In the genomic region with DNA sequence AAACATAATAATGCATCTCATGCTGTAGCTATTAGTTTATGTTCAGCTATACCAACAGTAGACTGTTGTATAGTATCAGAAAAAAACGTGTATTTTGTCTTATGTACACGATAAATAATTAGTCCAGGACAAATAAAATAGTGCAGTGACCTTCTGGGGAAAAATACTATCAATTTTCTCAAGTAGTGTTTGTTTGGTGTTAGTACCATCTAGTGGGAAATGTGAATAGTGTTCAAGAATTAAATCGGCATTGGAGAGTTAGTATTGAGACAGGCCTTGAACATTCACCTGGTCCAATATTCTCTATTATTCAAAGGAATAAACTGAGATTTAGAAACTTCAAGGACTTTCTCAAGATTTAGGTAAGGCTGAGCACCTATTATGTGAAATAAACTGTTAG, we compare ENCODE assay signal across 8 cellular contexts. TPM values are rescaled to one million over a fixed set of nuclear protein-coding genes. Genes with fewer than 3 reads are reported as not detected.
DNase-seq lines count a peak whose midpoint lies in the region; ATAC-seq and TF ChIP-seq lines count a peak whose summit lies in the region.

No MANE protein-coding gene starts in this region.

- peaks cover 36% of the 10 kb centered on the region for H3K4me1 ChIP-seq in Caco-2
- H3K4me1 ChIP-seq in MM.1S (ENCODE audit: low read length) = no peaks in the 10 kb centered on the region

- H3K27me3 ChIP-seq in Caco-2 (replicated peaks; ENCODE audit: control insufficient read depth, insufficient read depth, low read length) = no peaks in the 10 kb centered on the region
- H3K27me3 ChIP-seq in MM.1S (replicated peaks; ENCODE audit: insufficient read depth, low read length) = no peaks in the 10 kb centered on the region

- CTCF ChIA-PET in Caco-2 (lab: Charles Lee) = interaction anchor here (0.9 to 1.3 kb wide), 3 partner anchors 101 to 125 kb away, joined by 3 to 6 read pairs (median 4); a partner anchor contains a TSS
- CTCF ChIA-PET in T-cell (lab: Charles Lee) = no interaction called here

- H3K9ac ChIP-seq in MM.1S (ENCODE audit: low read length) = no peak overlapping the region

- BruUV-seq in Caco-2 (replicated peaks; lab: Mats Ljungman, UMichigan) = no TSS peak

- TF ChIP-seq CTCF in Caco-2 (IDR thresholded peaks at IDR 0.05; ENCODE audit: insufficient read depth in 1 of 2, low read depth in 1 of 2, low read length in 1 of 2, severe bottlenecking in 1 of 2, unreplicated experiment in 1 of 2) (peak; percentile 40 to 59), MM.1S (IDR thresholded peaks at IDR 0.05; ENCODE audit: low read length) (peak; percentile 26; the same call in 1 of the 2 replicates), nephron (IDR thresholded peaks at IDR 0.05; ENCODE audit: unreplicated experiment in 3 of 3) (peak; percentile 54 to 59 (median 58))

- no peak for DNase-seq in Caco-2
- DNase-seq in MM.1S = peak; percentile 30
- DNase-seq in dermis microvascular lymphatic vessel endothelial cell (ENCODE audit: low read depth in 2 of 2) = peak; percentile 2 to 45
- no peak for DNase-seq in T-cell
- DNase-seq in NK-92 treated with Interleukin-12 subunit alpha and Interleukin-12 subunit beta, amount 100 ng/mL, for 24 hours (lab: John Stamatoyannopoulos, UW) = no peak

- H3K36me3 Mint-ChIP-seq in Caco-2 (ENCODE audit: insufficient read depth, unreplicated experiment) = no peaks in the 10 kb centered on the region
- H3K36me3 Mint-ChIP-seq in nephron (ENCODE audit: low read depth) = no peaks in the 10 kb centered on the region
- H3K36me3 Mint-ChIP-seq in T-cell = no peaks in the 10 kb centered on the region

- H3K9me3 Mint-ChIP-seq in Caco-2 (ENCODE audit: unreplicated experiment) (no peaks in the 10 kb centered on the region), nephron (no peaks in the 10 kb centered on the region), T-cell (no peaks in the 10 kb centered on the region)

- H3F3A ChIP-seq in MM.1S (ENCODE audit: insufficient read depth, low read length) = no peaks in the 10 kb centered on the region

- H3K27ac Mint-ChIP-seq in Caco-2 (ENCODE audit: unreplicated experiment) (no peak overlapping the region), nephron (no peak overlapping the region), T-cell (no peak overlapping the region)

- H3K4me3 ChIP-seq in Caco-2 (ENCODE audit: low read depth, low read length) = no peak overlapping the region
- no peak overlapping the region for H3K4me3 ChIP-seq in MM.1S (ENCODE audit: low read length)

- no peaks in the 10 kb centered on the region for H3K27me3 Mint-ChIP-seq in Caco-2 (ENCODE audit: insufficient read depth, unreplicated experiment)
- no peaks in the 10 kb centered on the region for H3K27me3 Mint-ChIP-seq in nephron (ENCODE audit: low read depth)
- H3K27me3 Mint-ChIP-seq in T-cell = peaks cover 6 to 7% of the 10 kb centered on the region in 2 donors

- H3K36me3 ChIP-seq in Caco-2 (ENCODE audit: control insufficient read depth, insufficient read depth, low read length) = no peaks in the 10 kb centered on the region
- H3K36me3 ChIP-seq in MM.1S (replicated peaks; ENCODE audit: insufficient read depth, low read length) = no peaks in the 10 kb centered on the region

- H2AFZ ChIP-seq in MM.1S (ENCODE audit: low read length) = no peak overlapping the region

- POLR2A ChIA-PET in Caco-2 (lab: Charles Lee) (no interaction called here), T-cell (lab: Charles Lee) (no interaction called here)

- no peak overlapping the region for H3K27ac ChIP-seq in MM.1S (ENCODE audit: low read length)

- H3K9me2 ChIP-seq in MM.1S (replicated peaks; ENCODE audit: insufficient read depth, low read length) = no peaks in the 10 kb centered on the region

- no peak overlapping the region for H3K4me2 ChIP-seq in MM.1S (ENCODE audit: low read depth, low read length)

- intact Hi-C loops in Caco-2 (cut with micrococcal nuclease; ENCODE audit: unreplicated experiment) = loop anchor here (1.0 to 5.0 kb wide), 4 partner anchors 62 to 290 kb away; no protein-coding TSS in a partner anchor

- H3K4me3 Mint-ChIP-seq in Caco-2 (ENCODE audit: unreplicated experiment) (no peak overlapping the region), nephron (no peak overlapping the region), T-cell (no peak overlapping the region)

- H3K79me2 ChIP-seq in MM.1S (ENCODE audit: low read length) = no peaks in the 10 kb centered on the region

- no peak for ATAC-seq in T-cell (replicated peaks in 1 of 4)
- no peak for ATAC-seq in GM18517 (IDR thresholded peaks at IDR 0.05; ENCODE audit: unreplicated experiment)
- ATAC-seq in GM21381 (IDR thresholded peaks at IDR 0.05; ENCODE audit: unreplicated experiment) = no peak

- H3K9me3 ChIP-seq in Caco-2 (no peaks in the 10 kb centered on the region), MM.1S (replicated peaks; ENCODE audit: insufficient read depth, low read length) (no peaks in the 10 kb centered on the region)

- H3K4me1 Mint-ChIP-seq in Caco-2 (ENCODE audit: low read depth, unreplicated experiment) = peaks cover 27% of the 10 kb centered on the region
- no peaks in the 10 kb centered on the region for H3K4me1 Mint-ChIP-seq in nephron
- no peaks in the 10 kb centered on the region for H3K4me1 Mint-ChIP-seq in T-cell

- no peaks in the 10 kb centered on the region for H4K20me1 ChIP-seq in MM.1S (ENCODE audit: insufficient read depth, low read length)

RNA-seq across cellular contexts. Expression of a gene that starts 21.7 kb away (rescaled TPM):
- total RNA-seq in Caco-2 (2022) (not detected in 2 replicates), dermis microvascular lymphatic vessel endothelial cell (not detected in 2 replicates), T-cell (not detected)

RNA-seq across cellular contexts. Expression of a gene that starts 26.9 kb away (rescaled TPM):
- not detected in 2 replicates for total RNA-seq in Caco-2 (2022)
- total RNA-seq in dermis microvascular lymphatic vessel endothelial cell = not detected in 2 replicates
- not detected for total RNA-seq in T-cell

RNA-seq across cellular contexts. Expression of a gene that starts 42.5 kb away (rescaled TPM):
- not detected in 2 replicates for total RNA-seq in Caco-2 (2022)
- not detected in 2 replicates for total RNA-seq in dermis microvascular lymphatic vessel endothelial cell
- not detected for total RNA-seq in T-cell

RNA-seq across cellular contexts. Expression of a gene that starts 59.0 kb away (rescaled TPM):
- not detected in 2 replicates for total RNA-seq in Caco-2 (2022)
- total RNA-seq in dermis microvascular lymphatic vessel endothelial cell = not detected in 2 replicates
- not detected for total RNA-seq in T-cell

Comparison
In these comparisons a context has a peak if more than half of its experiments do, and no peak if none do; other contexts are left out.
1. DNase-seq: peak in MM.1S (single experiment) and dermis microvascular lymphatic vessel endothelial cell (2 of 2); none in Caco-2 (0 of 2), T-cell (0 of 34) and NK-92 treated with Interleukin-12 subunit alpha and Interleukin-12 subunit beta, amount 100 ng/mL, for 24 hours (single experiment).
2. Peak in every context shown above with its lines, with median percentiles within 50 percentile points of each other: CTCF ChIP-seq.